8 cellular contexts compared by ENCODE assay signal in genomic region chr2:39469807-39470206, GRCh38. TPM values are rescaled to one million over a fixed set of nuclear protein-coding genes. Genes with fewer than 3 reads are reported as not detected.
A peak's percentile ranks its signal among the peaks of the same experiment; 100 is the strongest.
DNase-seq lines count a peak whose midpoint lies in the region; ATAC-seq and TF ChIP-seq lines count a peak whose summit lies in the region.

No MANE protein-coding gene starts in this region.

- no peaks in the 10 kb centered on the region for H3K36me3 ChIP-seq in CD8-positive, alpha-beta T cell (ENCODE audit: insufficient read depth, low read length)
- H3K36me3 ChIP-seq in adipocyte (ENCODE audit: control insufficient read depth, insufficient read depth, low read length, severe bottlenecking), result no peaks in the 10 kb centered on the region

- H3K9me3 Mint-ChIP-seq in CD8-positive, alpha-beta T cell, result no peaks in the 10 kb centered on the region

- no peaks in the 10 kb centered on the region for H3K9me3 ChIP-seq in CD8-positive, alpha-beta T cell (ENCODE audit: low read length)
- H3K9me3 ChIP-seq in adipocyte (ENCODE audit: control insufficient read depth, low read length), result no peaks in the 10 kb centered on the region

- no peak overlapping the region for H3K4me3 ChIP-seq in CD8-positive, alpha-beta T cell (ENCODE audit: low read depth, low read length)
- H3K4me3 ChIP-seq in adipocyte (ENCODE audit: low read length), result peak overlapping the region; percentile 64

- DNase-seq in CD8-positive, alpha-beta T cell, result no peak
- DNase-seq in adipocyte (ENCODE audit: low read depth) (peak; percentile 71), left kidney (ENCODE audit: low read depth, low spot score) (peak; percentile 25), NCI-H526 treated with DMSO at 0.1 percent for 48 hours (lab: John Stamatoyannopoulos, UW) (no peak), UCSD-AML1 (lab: John Stamatoyannopoulos, UW; ENCODE audit: unreplicated experiment) (no peak), NCI-H1436 (lab: John Stamatoyannopoulos, UW) (no peak)

- H3K27me3 ChIP-seq in CD8-positive, alpha-beta T cell (ENCODE audit: insufficient read depth, low read length), result no peaks in the 10 kb centered on the region
- no peaks in the 10 kb centered on the region for H3K27me3 ChIP-seq in adipocyte (replicated peaks; ENCODE audit: control insufficient read depth, insufficient read depth, low read length)

- H3K36me3 Mint-ChIP-seq in CD8-positive, alpha-beta T cell, result peaks cover 2% of the 10 kb centered on the region

- no peaks in the 10 kb centered on the region for H3K4me1 Mint-ChIP-seq in CD8-positive, alpha-beta T cell (ENCODE audit: low read depth)

- POLR2A ChIA-PET in CD8-positive, alpha-beta T cell (lab: Charles Lee), result no interaction called here

- CTCF ChIA-PET in CD8-positive, alpha-beta T cell (lab: Charles Lee), result no interaction called here

- H3K27ac Mint-ChIP-seq in CD8-positive, alpha-beta T cell, result peak overlapping the region; percentile 34

- peak overlapping the region; percentile 79 for H3K9ac ChIP-seq in adipocyte (ENCODE audit: low read length)

- ATAC-seq in CD8-positive, alpha-beta T cell, result no peak
- ATAC-seq in GM19372 (IDR thresholded peaks at IDR 0.05; ENCODE audit: low read depth, unreplicated experiment) (peak; percentile 70), HG03196 (IDR thresholded peaks at IDR 0.05; ENCODE audit: unreplicated experiment) (peak; percentile 85)

- H3K4me3 Mint-ChIP-seq in CD8-positive, alpha-beta T cell, result no peak overlapping the region

- no peaks in the 10 kb centered on the region for H3K27me3 Mint-ChIP-seq in CD8-positive, alpha-beta T cell (ENCODE audit: low read depth)

- no peaks in the 10 kb centered on the region for H3K4me1 ChIP-seq in CD8-positive, alpha-beta T cell (ENCODE audit: insufficient read depth, low read length)
- H3K4me1 ChIP-seq in adipocyte (ENCODE audit: control insufficient read depth, insufficient read depth, low read length), result peaks cover 46% of the 10 kb centered on the region

- no peak overlapping the region for H3K27ac ChIP-seq in CD8-positive, alpha-beta T cell (ENCODE audit: low read depth, low read length)

- intact Hi-C loops in CD8-positive, alpha-beta T cell (cut with DNase I, micrococcal nuclease), result no loop called here

- TF ChIP-seq CTCF in CD8-positive, alpha-beta T cell (IDR thresholded peaks at IDR 0.05), result no peak

RNA-seq across cellular contexts. Expression of gene MAP4K3, which starts 32.7 kb away (rescaled TPM):
- 10 to 100 TPM; 15.0 to 19.8 TPM for total RNA-seq in CD8-positive, alpha-beta T cell

Comparison
In these comparisons a context has a peak if more than half of its experiments do, and no peak if none do; other contexts are left out.
1. DNase-seq: peak in adipocyte (single experiment) and left kidney (single experiment); none in CD8-positive, alpha-beta T cell (0 of 7), NCI-H526 treated with DMSO at 0.1 percent for 48 hours (single experiment), UCSD-AML1 (single experiment) and NCI-H1436 (single experiment).